In the genomic region with DNA sequence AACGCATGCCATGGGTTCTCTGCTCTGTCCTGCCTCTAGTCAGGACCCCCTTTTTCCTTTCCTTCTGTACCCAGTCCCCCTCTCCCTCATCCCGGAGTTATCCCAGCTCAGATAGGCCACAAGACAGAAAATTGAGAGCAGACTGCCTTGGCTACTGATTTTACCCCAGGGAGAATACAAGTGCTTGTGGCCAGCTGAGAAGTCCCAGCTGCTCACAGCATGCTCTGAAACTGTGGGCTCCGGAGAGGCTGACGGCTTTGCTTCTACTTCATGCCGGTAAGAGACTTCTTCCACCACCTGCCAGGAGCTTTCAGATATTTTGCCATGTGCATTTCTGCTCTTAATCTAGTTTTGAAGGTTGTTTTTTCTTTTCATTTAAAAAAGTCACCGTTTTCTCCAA, we compare ENCODE assay signal across 24 cellular contexts. TPM values are rescaled to one million over a fixed set of nuclear protein-coding genes. Genes with fewer than 3 reads are reported as not detected.
DNase-seq lines count a peak whose midpoint lies in the region; ATAC-seq and TF ChIP-seq lines count a peak whose summit lies in the region.
"Had no signal": no experiment of that assay in that cellular context is flagged by ENCODE, and none has a peak within 500 bp of the region (broad histone marks: within the 10 kb centered on the region; RNA-seq: fewer than 3 reads in every experiment).

No MANE protein-coding gene starts in this region.

- no peaks in the 10 kb centered on the region for H3K9me3 Mint-ChIP-seq in natural killer cell treated with Interleukin-12 subunit alpha and Interleukin-12 subunit beta and Interleukin-15 and Interleukin-18, amount 100 ng/mL, for 72 hours
- no peaks in the 10 kb centered on the region for H3K9me3 Mint-ChIP-seq in natural killer cell
- H3K9me3 Mint-ChIP-seq: activated B cell treated with CpG ODN at 0.5 μM for 24 hours; activated naive CD4-positive, alpha-beta T cell treated with anti-CD3 and anti-CD28 coated beads for 36 hours; neural progenitor cell had no signal

- H3K4me1 Mint-ChIP-seq in natural killer cell treated with Interleukin-12 subunit alpha and Interleukin-12 subunit beta and Interleukin-15 and Interleukin-18, amount 100 ng/mL, for 72 hours (ENCODE audit: low read depth in 2 of 2), result no peaks in the 10 kb centered on the region
- no peaks in the 10 kb centered on the region for H3K4me1 Mint-ChIP-seq in natural killer cell
- H3K4me1 Mint-ChIP-seq: activated B cell treated with CpG ODN at 0.5 μM for 24 hours had no signal

- no peaks in the 10 kb centered on the region for H3K36me3 Mint-ChIP-seq in natural killer cell treated with Interleukin-12 subunit alpha and Interleukin-12 subunit beta and Interleukin-15 and Interleukin-18, amount 100 ng/mL, for 72 hours
- no peaks in the 10 kb centered on the region for H3K36me3 Mint-ChIP-seq in natural killer cell
- H3K36me3 Mint-ChIP-seq: brain, neural progenitor cell had no signal

- H3K4me3 Mint-ChIP-seq in natural killer cell treated with Interleukin-12 subunit alpha and Interleukin-12 subunit beta and Interleukin-15 and Interleukin-18, amount 100 ng/mL, for 72 hours, result no peak overlapping the region
- H3K4me3 Mint-ChIP-seq in natural killer cell, result no peak overlapping the region
- H3K4me3 Mint-ChIP-seq: activated B cell treated with CpG ODN at 0.5 μM for 24 hours; activated naive CD4-positive, alpha-beta T cell treated with anti-CD3 and anti-CD28 coated beads for 36 hours; brain; neural progenitor cell had no signal

- no peak for TF ChIP-seq CTCF in natural killer cell (IDR thresholded peaks at IDR 0.05)

- DNase-seq in natural killer cell treated with Interleukin-12 subunit alpha and Interleukin-12 subunit beta and Interleukin-15 and Interleukin-18, amount 100 ng/mL, for 72 hours (ENCODE audit: low spot score), result peak; percentile 34
- no peak for DNase-seq in natural killer cell
- peak; percentile 6 for DNase-seq in NCI-H345 treated with DMSO at 0.1 percent for 48 hours (lab: John Stamatoyannopoulos, UW; ENCODE audit: unreplicated experiment)
- peak; percentile 50 for DNase-seq in fibroblast of peridontal ligament (ENCODE audit: extremely low read depth)
- no peak for DNase-seq in kidney glomerular epithelial cell (lab: John Stamatoyannopoulos, UW)
- no peak for DNase-seq in NCI-H526 (lab: John Stamatoyannopoulos, UW)
- DNase-seq: activated B cell treated with CpG ODN at 0.5 μM for 24 hours; activated CD4-positive, alpha-beta T cell treated with anti-CD3 and anti-CD28 coated beads, Interleukin-2, amount 50 U/mL, for 4 hours; activated naive CD4-positive, alpha-beta T cell treated with anti-CD3 and anti-CD28 coated beads for 36 hours; adrenal gland; Calu3; mucosa of descending colon; NCI-H1105 treated with DMSO at 0.1 percent for 48 hours; PC-9; SHP77 treated with DMSO at 0.1 percent for 48 hours; stimulated activated CD4-positive, alpha-beta T cell treated with anti-CD3 and anti-CD28 coated beads, Interleukin-4, amount 100 ng/mL, for 4 hours; stimulated activated naive CD4-positive, alpha-beta T cell; SW 1271 had no signal

- peaks cover 12 to 31% of the 10 kb centered on the region in 2 donors for H3K27me3 Mint-ChIP-seq in natural killer cell treated with Interleukin-12 subunit alpha and Interleukin-12 subunit beta and Interleukin-15 and Interleukin-18, amount 100 ng/mL, for 72 hours
- H3K27me3 Mint-ChIP-seq in natural killer cell (ENCODE audit: low read depth in 2 of 2), result peaks cover 15 to 20% of the 10 kb centered on the region in 2 donors

- intact Hi-C loops in natural killer cell (cut with micrococcal nuclease), result no loop called here

- H3K27ac Mint-ChIP-seq in natural killer cell treated with Interleukin-12 subunit alpha and Interleukin-12 subunit beta and Interleukin-15 and Interleukin-18, amount 100 ng/mL, for 72 hours, result no peak overlapping the region
- H3K27ac Mint-ChIP-seq in natural killer cell, result no peak overlapping the region
- H3K27ac Mint-ChIP-seq: activated B cell treated with CpG ODN at 0.5 μM for 24 hours; activated naive CD4-positive, alpha-beta T cell treated with anti-CD3 and anti-CD28 coated beads for 36 hours; brain; neural progenitor cell had no signal

- ATAC-seq in natural killer cell treated with Interleukin-12 subunit alpha and Interleukin-12 subunit beta and Interleukin-15 and Interleukin-18, amount 100 ng/mL, for 72 hours, result no peak
- no peak for ATAC-seq in natural killer cell
- no peak for ATAC-seq in GM19455 (IDR thresholded peaks at IDR 0.05; ENCODE audit: unreplicated experiment)
- ATAC-seq: mucosa of descending colon, sciatic nerve had no signal

RNA-seq across cellular contexts. Expression of a gene that starts 20.0 kb away (rescaled TPM):
- not detected for total RNA-seq in natural killer cell treated with Interleukin-12 subunit alpha and Interleukin-12 subunit beta and Interleukin-15 and Interleukin-18, amount 100 ng/mL, for 72 hours
- total RNA-seq in natural killer cell, result not detected
- total RNA-seq: activated B cell treated with CpG ODN at 0.5 μM for 24 hours; activated naive CD4-positive, alpha-beta T cell treated with anti-CD3 and anti-CD28 coated beads for 36 hours; Calu3; HT-29; lung microvascular endothelial cell had no signal

Comparison
In these comparisons a context has a peak if more than half of its experiments do, and no peak if none do; other contexts are left out.
1. DNase-seq: peak in natural killer cell treated with Interleukin-12 subunit alpha and Interleukin-12 subunit beta and Interleukin-15 and Interleukin-18, amount 100 ng/mL, for 72 hours (single experiment), NCI-H345 treated with DMSO at 0.1 percent for 48 hours (single experiment) and fibroblast of peridontal ligament (single experiment); none in natural killer cell (single experiment), kidney glomerular epithelial cell (single experiment) and NCI-H526 (0 of 2).